Comparison of ENCODE assay signal across 15 cellular contexts in the genomic region with DNA sequence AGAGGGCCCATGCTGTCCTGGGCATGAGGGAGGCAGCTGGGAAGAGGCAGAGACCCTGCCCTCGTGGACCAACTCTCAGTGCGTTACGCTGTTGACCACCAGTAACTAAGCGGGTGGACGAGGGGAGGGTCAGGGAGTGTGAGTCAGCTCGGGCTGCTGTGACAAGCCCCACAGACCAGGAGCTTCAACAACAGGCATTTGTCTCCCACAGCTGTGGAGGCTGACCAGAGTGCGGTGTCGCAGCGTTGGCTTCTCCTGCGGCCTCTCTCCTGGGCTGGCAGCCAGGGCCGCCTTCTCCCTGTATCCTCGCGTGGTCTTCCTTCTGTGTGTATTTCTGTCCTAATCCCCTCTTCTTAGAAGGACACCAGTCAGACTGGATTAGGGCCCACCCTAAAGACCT. TPM values are rescaled to one million over a fixed set of nuclear protein-coding genes. Genes with fewer than 3 reads are reported as not detected.
DNase-seq lines count a peak whose midpoint lies in the region; ATAC-seq and TF ChIP-seq lines count a peak whose summit lies in the region.
"Had no signal": no experiment of that assay in that cellular context is flagged by ENCODE, and none has a peak within 500 bp of the region (broad histone marks: within the 10 kb centered on the region; RNA-seq: fewer than 3 reads in every experiment).

No MANE protein-coding gene starts in this region.

- peaks cover 2% of the 10 kb centered on the region for H3K36me3 Mint-ChIP-seq in activated naive CD4-positive, alpha-beta T cell treated with anti-CD3 and anti-CD28 coated beads, Interleukin-2, amount 10 ng/mL, durations not matched to agents 7 days and 5 days
- no peaks in the 10 kb centered on the region for H3K36me3 Mint-ChIP-seq in naive thymus-derived CD4-positive, alpha-beta T cell

- no peak for ATAC-seq in gastroesophageal sphincter
- no peak for ATAC-seq in naive thymus-derived CD4-positive, alpha-beta T cell
- no peak for ATAC-seq in upper lobe of right lung
- ATAC-seq in GM18511 (IDR thresholded peaks at IDR 0.05; ENCODE audit: unreplicated experiment): no peak
- ATAC-seq: GM12878 had no signal

- WGBS in gastroesophageal sphincter (ENCODE audit: low coverage in 1 of 2), 2 donors: 74 to 88% methylated on average over 7 of the region's 13 CpGs

- TF ChIP-seq POLR2A in gastroesophageal sphincter (IDR thresholded peaks at IDR 0.05): no peak

- H3K4me1 ChIP-seq in gastroesophageal sphincter (peaks cover 0 to 48% (median 6%) of the 10 kb centered on the region in 3 donors), upper lobe of right lung (peaks cover 53% of the 10 kb centered on the region)
- peaks cover 26 to 33% of the 10 kb centered on the region in 2 donors for H3K4me1 ChIP-seq in naive thymus-derived CD4-positive, alpha-beta T cell (ENCODE audit: control insufficient read depth in 2 of 2, insufficient read depth in 2 of 2, low read length in 2 of 2)

- no peaks in the 10 kb centered on the region for H3K27me3 ChIP-seq in gastroesophageal sphincter
- H3K27me3 ChIP-seq in naive thymus-derived CD4-positive, alpha-beta T cell (ENCODE audit: control insufficient read depth in 2 of 2, insufficient read depth in 2 of 2, low read length in 2 of 2): no peaks in the 10 kb centered on the region
- no peaks in the 10 kb centered on the region for H3K27me3 ChIP-seq in upper lobe of right lung

- POLR2A ChIA-PET in naive thymus-derived CD4-positive, alpha-beta T cell (lab: Charles Lee): interaction anchor here (0.8 to 12.0 kb wide), 6 partner anchors 13 to 302 kb away, joined by 3 to 236 read pairs (median 40); partner anchors contain the start of genes CFAP92, EFCC1 and RAB43

- peaks cover 47% of the 10 kb centered on the region for H3K4me1 Mint-ChIP-seq in activated naive CD4-positive, alpha-beta T cell treated with anti-CD3 and anti-CD28 coated beads, Interleukin-2, amount 10 ng/mL, durations not matched to agents 7 days and 5 days
- H3K4me1 Mint-ChIP-seq in naive thymus-derived CD4-positive, alpha-beta T cell: peaks cover 31 to 64% (median 48%) of the 10 kb centered on the region in 7 donors

- no peak for TF ChIP-seq CTCF in gastroesophageal sphincter (IDR thresholded peaks at IDR 0.05)
- TF ChIP-seq CTCF in upper lobe of right lung (IDR thresholded peaks at IDR 0.05): no peak

- H3K9me3 ChIP-seq in gastroesophageal sphincter (no peaks in the 10 kb centered on the region), upper lobe of right lung (no peaks in the 10 kb centered on the region)
- H3K9me3 ChIP-seq in naive thymus-derived CD4-positive, alpha-beta T cell (ENCODE audit: control insufficient read depth in 2 of 3, low read length in 3 of 3): no peaks in the 10 kb centered on the region

- DNase-seq in activated naive CD4-positive, alpha-beta T cell treated with anti-CD3 and anti-CD28 coated beads, Interleukin-2, amount 10 ng/mL, durations not matched to agents 7 days and 5 days: no peak
- no peak for DNase-seq in activated naive CD4-positive, alpha-beta T cell treated with anti-CD3 and anti-CD28 coated beads, Interleukin-2, amount 50 U/mL, for 16 hours
- no peak for DNase-seq in naive thymus-derived CD4-positive, alpha-beta T cell
- no peak for DNase-seq in upper lobe of right lung
- DNase-seq in inferior parietal cortex (ENCODE audit: extremely low spot score): no peak
- no peak for DNase-seq in SK-N-DZ (ENCODE audit: low spot score)
- DNase-seq: DMS79, endodermal cell, NCI-H1436, NCI-H526 treated with DMSO at 0.1 percent for 48 hours had no signal

- H3K27ac ChIP-seq in gastroesophageal sphincter: peak overlapping the region in 3 of 4 donors; percentile 54 to 76 (median 73)
- peak overlapping the region; percentile 30 for H3K27ac ChIP-seq in naive thymus-derived CD4-positive, alpha-beta T cell (ENCODE audit: low read depth, low read length)
- peak overlapping the region; percentile 86 for H3K27ac ChIP-seq in upper lobe of right lung
- H3K27ac ChIP-seq: SK-N-MC had no signal

- intact Hi-C loops in naive thymus-derived CD4-positive, alpha-beta T cell (cut with micrococcal nuclease): no loop called here
- intact Hi-C loops in upper lobe of right lung (cut with DNase I): no loop called here

- peak overlapping the region; percentile 93 for H3K27ac Mint-ChIP-seq in activated naive CD4-positive, alpha-beta T cell treated with anti-CD3 and anti-CD28 coated beads, Interleukin-2, amount 10 ng/mL, durations not matched to agents 7 days and 5 days
- H3K27ac Mint-ChIP-seq in naive thymus-derived CD4-positive, alpha-beta T cell: peak overlapping the region; percentile 90 to 100 (median 97)
- H3K27ac Mint-ChIP-seq: endodermal cell had no signal

- H3K4me3 ChIP-seq in gastroesophageal sphincter (no peak overlapping the region), upper lobe of right lung (no peak overlapping the region)
- H3K4me3 ChIP-seq in naive thymus-derived CD4-positive, alpha-beta T cell (ENCODE audit: low read length): no peak overlapping the region
- H3K4me3 ChIP-seq: GM12878, SK-N-MC had no signal

- H3K27me3 Mint-ChIP-seq in activated naive CD4-positive, alpha-beta T cell treated with anti-CD3 and anti-CD28 coated beads, Interleukin-2, amount 10 ng/mL, durations not matched to agents 7 days and 5 days: peaks cover 10% of the 10 kb centered on the region
- H3K27me3 Mint-ChIP-seq in naive thymus-derived CD4-positive, alpha-beta T cell: no peaks in the 10 kb centered on the region

- H3K36me3 ChIP-seq in gastroesophageal sphincter (no peaks in the 10 kb centered on the region), upper lobe of right lung (no peaks in the 10 kb centered on the region)
- H3K36me3 ChIP-seq in naive thymus-derived CD4-positive, alpha-beta T cell (ENCODE audit: control insufficient read depth in 2 of 3, insufficient read depth in 3 of 3, low read length in 3 of 3): no peaks in the 10 kb centered on the region

- no peak overlapping the region for H3K4me3 Mint-ChIP-seq in activated naive CD4-positive, alpha-beta T cell treated with anti-CD3 and anti-CD28 coated beads, Interleukin-2, amount 10 ng/mL, durations not matched to agents 7 days and 5 days
- H3K4me3 Mint-ChIP-seq in naive thymus-derived CD4-positive, alpha-beta T cell: peak overlapping the region in 3 of 10 donors; percentile 35 to 86 (median 83)
- H3K4me3 Mint-ChIP-seq: endodermal cell had no signal

- TF ChIP-seq EP300 in gastroesophageal sphincter (IDR thresholded peaks at IDR 0.05): no peak

- H3K9me3 Mint-ChIP-seq in activated naive CD4-positive, alpha-beta T cell treated with anti-CD3 and anti-CD28 coated beads, Interleukin-2, amount 10 ng/mL, durations not matched to agents 7 days and 5 days: no peaks in the 10 kb centered on the region
- H3K9me3 Mint-ChIP-seq in naive thymus-derived CD4-positive, alpha-beta T cell: peaks cover 0 to 4% (median 0%) of the 10 kb centered on the region in 11 donors
- H3K9me3 Mint-ChIP-seq: endodermal cell had no signal

- CTCF ChIA-PET in activated naive CD4-positive, alpha-beta T cell treated with anti-CD3 and anti-CD28 coated beads, Interleukin-2, amount 10 ng/mL, durations not matched to agents 7 days and 5 days (lab: Charles Lee): interaction anchor here (0.9 to 3.4 kb wide), 3 partner anchors 10 to 44 kb away, joined by 3 to 23 read pairs (median 9); no protein-coding TSS in a partner anchor
- CTCF ChIA-PET in naive thymus-derived CD4-positive, alpha-beta T cell (lab: Charles Lee): interaction anchor here (2.8 to 6.8 kb wide), 5 partner anchors 9 to 43 kb away, joined by 26 to 117 read pairs (median 74); no protein-coding TSS in a partner anchor

RNA-seq across cellular contexts. Expression of gene EFCC1, which starts 13.0 kb away (rescaled TPM):
- total RNA-seq in gastroesophageal sphincter (10 to 100 TPM in 1 of 4 donors, 1 to 10 TPM in 3; 4.8 to 10.3 (median 6.5) TPM), upper lobe of right lung (17.2 TPM)
- total RNA-seq in naive thymus-derived CD4-positive, alpha-beta T cell: under 1 TPM in 4 of 5 experiments, not detected in 1; 0.07 to 0.24 (median 0.18) TPM
- under 1 TPM; 0.24 to 0.27 TPM for polyA plus RNA-seq in naive thymus-derived CD4-positive, alpha-beta T cell
- not detected in 2 replicates for polyA plus RNA-seq in SK-N-DZ (2014; cell fraction: cytosol; rRNA removed)
- polyA plus RNA-seq in SK-N-DZ (2014; cell fraction: nucleus; rRNA removed): not detected in 2 replicates
- total RNA-seq: GM12878 had no signal
- polyA plus RNA-seq: GM12878 had no signal

RNA-seq across cellular contexts. Expression of gene CFAP92, which starts 20.3 kb away (rescaled TPM):
- total RNA-seq in gastroesophageal sphincter: 1 to 10 TPM in 3 of 4 donors, under 1 TPM in 1; 0.96 to 3.3 (median 2.3) TPM
- total RNA-seq in naive thymus-derived CD4-positive, alpha-beta T cell: 1 to 10 TPM in 2 of 5 experiments, under 1 TPM in 3; 0.10 to 1.4 (median 0.46) TPM
- under 1 TPM; 0.20 to 0.89 TPM for polyA plus RNA-seq in naive thymus-derived CD4-positive, alpha-beta T cell
- total RNA-seq in upper lobe of right lung: 1.9 TPM
- polyA plus RNA-seq in SK-N-DZ (2014; cell fraction: cytosol; rRNA removed): 0.06 TPM in 1 of 2 replicates, not detected in the other
- polyA plus RNA-seq in SK-N-DZ (2014; cell fraction: nucleus; rRNA removed): 0.62 TPM in 1 of 2 replicates, not detected in the other
- total RNA-seq: GM12878 had no signal

RNA-seq across cellular contexts. Expression of gene GP9, which starts 46.4 kb away (rescaled TPM):
- total RNA-seq in gastroesophageal sphincter: not detected
- 1 to 10 TPM in 1 of 5 experiments, not detected in 4; 2.5 TPM for total RNA-seq in naive thymus-derived CD4-positive, alpha-beta T cell
- not detected for polyA plus RNA-seq in naive thymus-derived CD4-positive, alpha-beta T cell
- 1.2 TPM for total RNA-seq in upper lobe of right lung
- not detected in 2 replicates for polyA plus RNA-seq in SK-N-DZ (2014; cell fraction: cytosol; rRNA removed)
- not detected in 2 replicates for polyA plus RNA-seq in SK-N-DZ (2014; cell fraction: nucleus; rRNA removed)
- total RNA-seq: endodermal cell, GM12878, H7 had no signal

Comparison
In these comparisons a context has a peak if more than half of its experiments do, and no peak if none do; other contexts are left out.
1. H3K27ac ChIP-seq: peak in every context shown above with its lines; median percentile 86 in upper lobe of right lung; 73 in gastroesophageal sphincter; 30 in naive thymus-derived CD4-positive, alpha-beta T cell.
2. RNA of gene EFCC1, which starts 13.0 kb away (total RNA-seq): 17.2 TPM in upper lobe of right lung (single experiment) and 4.8 to 10.3 TPM in gastroesophageal sphincter; 0.07 to 0.24 TPM in naive thymus-derived CD4-positive, alpha-beta T cell; every median in the first group is over 4 times any median in the second.